ENCODE assay signal across 10 cellular contexts in genomic region chrX:153966283-153966688, GRCh38. TPM values are rescaled to one million over a fixed set of nuclear protein-coding genes. Genes with fewer than 3 reads are reported as not detected.
A peak's percentile ranks its signal among the peaks of the same experiment; 100 is the strongest.
DNase-seq lines count a peak whose midpoint lies in the region; ATAC-seq, FAIRE-seq and TF ChIP-seq lines count a peak whose summit lies in the region.
"Had no signal": no experiment of that assay in that cellular context is flagged by ENCODE, and none has a peak within 500 bp of the region (broad histone marks: within the 10 kb centered on the region; RNA-seq: fewer than 3 reads in every experiment).

No MANE protein-coding gene starts in this region.

- H3K4me3 ChIP-seq in HepG2 (replicated peaks in 1 of 3; ENCODE audit: insufficient read depth in 1 of 3, low read depth in 2 of 3, low read length in 3 of 3), result no peak overlapping the region
- H3K4me3 ChIP-seq in testis, result no peak overlapping the region
- H3K4me3 ChIP-seq: mucosa of descending colon, uterus had no signal

- no peak for DNase-seq in activated CD8-positive, alpha-beta memory T cell treated with anti-CD3 and anti-CD28 coated beads, Interleukin-2, amount 10 ng/mL, durations not matched to agents 7 days and 5 days
- no peak for DNase-seq in activated CD8-positive, alpha-beta memory T cell treated with anti-CD3 and anti-CD28 coated beads, Interleukin-2, amount 50 U/mL, for 48 hours
- no peak for DNase-seq in activated naive CD8-positive, alpha-beta T cell treated with anti-CD3 and anti-CD28 coated beads, Interleukin-2, amount 50 U/mL, for 24 hours
- no peak for DNase-seq in HepG2 (ENCODE audit: low spot score)
- DNase-seq in testis, result peak; percentile 49
- no peak for DNase-seq in SK-N-DZ (ENCODE audit: low spot score)
- DNase-seq: mucosa of descending colon had no signal

- intact Hi-C loops in HepG2 (cut with micrococcal nuclease; ENCODE audit: unreplicated experiment) (no loop called here), testis (cut with DNase I; ENCODE audit: low total_unique reads) (no loop called here)

- H3K9me3 ChIP-seq in HepG2 (ENCODE audit: low read length) (no peaks in the 10 kb centered on the region), testis (no peaks in the 10 kb centered on the region)
- H3K9me3 ChIP-seq: mucosa of descending colon, uterus had no signal

- H3K36me3 Mint-ChIP-seq in activated CD8-positive, alpha-beta memory T cell treated with anti-CD3 and anti-CD28 coated beads, Interleukin-2, amount 10 ng/mL, durations not matched to agents 7 days and 5 days, result peaks cover 20% of the 10 kb centered on the region
- peaks cover 19% of the 10 kb centered on the region for H3K36me3 Mint-ChIP-seq in activated naive CD8-positive, alpha-beta T cell treated with anti-CD3 and anti-CD28 coated beads, Interleukin-2, amount 50 U/mL, for 24 hours (ENCODE audit: low read depth)

- TF ChIP-seq POLR2A in HepG2 (IDR thresholded peaks at IDR 0.05; ENCODE audit: insufficient read depth in 1 of 2, low read depth in 2 of 2, low read length in 2 of 2) (no peak), testis (IDR thresholded peaks at IDR 0.05) (no peak)

- TF ChIP-seq EP300 in HepG2 (IDR thresholded peaks at IDR 0.05; ENCODE audit: low read depth in 2 of 2, low read length in 2 of 2) (no peak), HepG2 (CRISPR knock-in tag; IDR thresholded peaks at IDR 0.05; ENCODE audit: borderline replicate concordance) (no peak)

- no peak for FAIRE-seq in HepG2 (lab: Jason Lieb, UNC)

- H3K27ac ChIP-seq in HepG2 (ENCODE audit: extremely low read length, insufficient read depth, low read length), result no peak overlapping the region
- H3K27ac ChIP-seq in testis, result no peak overlapping the region

- peaks cover 8 to 48% of the 10 kb centered on the region in 2 experiments; a peak in 4 of 5 replicates for H3K36me3 ChIP-seq in HepG2 (replicated peaks in 1 of 2; ENCODE audit: control insufficient read depth in 1 of 2, insufficient read depth in 2 of 2, low read length in 2 of 2)
- no peaks in the 10 kb centered on the region for H3K36me3 ChIP-seq in testis (ENCODE audit: low read depth, missing control alignments)
- H3K36me3 ChIP-seq: uterus had no signal

- peak overlapping the region; percentile 95 for H3K4me3 Mint-ChIP-seq in activated CD8-positive, alpha-beta memory T cell treated with anti-CD3 and anti-CD28 coated beads, Interleukin-2, amount 10 ng/mL, durations not matched to agents 7 days and 5 days
- peak overlapping the region; percentile 99 for H3K4me3 Mint-ChIP-seq in activated naive CD8-positive, alpha-beta T cell treated with anti-CD3 and anti-CD28 coated beads, Interleukin-2, amount 50 U/mL, for 24 hours

- WGBS in HepG2 (ENCODE audit: low lambda C conversion rate), result 100% methylated on average over 2 of the region's 15 CpGs
- 46 to 56% methylated on average over 4 to 10 of the region's 15 CpGs for WGBS in testis, 2 donors

- H3K27ac Mint-ChIP-seq in activated CD8-positive, alpha-beta memory T cell treated with anti-CD3 and anti-CD28 coated beads, Interleukin-2, amount 10 ng/mL, durations not matched to agents 7 days and 5 days, result peak overlapping the region; percentile 100
- peak overlapping the region; percentile 94 for H3K27ac Mint-ChIP-seq in activated naive CD8-positive, alpha-beta T cell treated with anti-CD3 and anti-CD28 coated beads, Interleukin-2, amount 50 U/mL, for 24 hours

- H3K4me2 ChIP-seq in HepG2 (ENCODE audit: low read depth, low read length), result 0 out of 2 replicates have a peak overlapping the region, but pooled peaks have one; percentile 12

- no peak overlapping the region for H3K9ac ChIP-seq in HepG2 (ENCODE audit: insufficient read depth, low read depth, low read length)

- H3K27me3 Mint-ChIP-seq in activated CD8-positive, alpha-beta memory T cell treated with anti-CD3 and anti-CD28 coated beads, Interleukin-2, amount 10 ng/mL, durations not matched to agents 7 days and 5 days, result no peaks in the 10 kb centered on the region
- no peaks in the 10 kb centered on the region for H3K27me3 Mint-ChIP-seq in activated naive CD8-positive, alpha-beta T cell treated with anti-CD3 and anti-CD28 coated beads, Interleukin-2, amount 50 U/mL, for 24 hours

- peaks cover 25% of the 10 kb centered on the region for H3K4me1 Mint-ChIP-seq in activated CD8-positive, alpha-beta memory T cell treated with anti-CD3 and anti-CD28 coated beads, Interleukin-2, amount 10 ng/mL, durations not matched to agents 7 days and 5 days
- H3K4me1 Mint-ChIP-seq in activated naive CD8-positive, alpha-beta T cell treated with anti-CD3 and anti-CD28 coated beads, Interleukin-2, amount 50 U/mL, for 24 hours, result peaks cover 33% of the 10 kb centered on the region

- H3K79me2 ChIP-seq in HepG2 (ENCODE audit: insufficient read depth, low read length), result peaks cover 70% of the 10 kb centered on the region

- POLR2A ChIA-PET in HepG2 (lab: Yijun Ruan, JAX), result interaction anchor here (1.0 to 1.1 kb wide), 2 partner anchors 38 to 200 kb away, joined by 4 to 5 read pairs; no protein-coding TSS in a partner anchor

- peaks cover 48% of the 10 kb centered on the region for H4K20me1 ChIP-seq in HepG2 (ENCODE audit: insufficient read depth, low read length)

- no peak for TF ChIP-seq RAD21 in HepG2 (CRISPR knock-in tag; IDR thresholded peaks at IDR 0.05)

- H3K9me3 Mint-ChIP-seq in activated CD8-positive, alpha-beta memory T cell treated with anti-CD3 and anti-CD28 coated beads, Interleukin-2, amount 10 ng/mL, durations not matched to agents 7 days and 5 days (ENCODE audit: low read depth), result no peaks in the 10 kb centered on the region
- no peaks in the 10 kb centered on the region for H3K9me3 Mint-ChIP-seq in activated naive CD8-positive, alpha-beta T cell treated with anti-CD3 and anti-CD28 coated beads, Interleukin-2, amount 50 U/mL, for 24 hours

- CTCF ChIA-PET in activated CD8-positive, alpha-beta memory T cell treated with anti-CD3 and anti-CD28 coated beads, Interleukin-2, amount 10 ng/mL, durations not matched to agents 7 days and 5 days (lab: Charles Lee), result interaction anchor here (2.8 to 7.2 kb wide), 3 partner anchors 14 to 41 kb away, joined by 11 to 52 read pairs (median 49); partner anchors contain the start of gene ARHGAP4
- CTCF ChIA-PET in HepG2 (lab: Yijun Ruan, JAX; ENCODE audit: low intra/inter-chr PET ratio, low total read pairs), result no interaction called here

- H2AFZ ChIP-seq in HepG2 (ENCODE audit: low read length), result no peak overlapping the region

- TF ChIP-seq CTCF in HepG2 (CRISPR knock-in tag; IDR thresholded peaks at IDR 0.05) (no peak), testis (IDR thresholded peaks at IDR 0.05) (no peak)

- BruUV-seq in HepG2 (replicated peaks; lab: Mats Ljungman, UMichigan), result no TSS peak

- in situ Hi-C loops in HepG2 (cut with HindIII; ENCODE audit: extremely low pct_ligation_motif_present, low pct_unique_long_range_greater_than_20kb), result no loop called here

- H3K27me3 ChIP-seq in HepG2 (ENCODE audit: control insufficient read depth in 1 of 2, insufficient read depth in 2 of 2, low read length in 2 of 2) (no peaks in the 10 kb centered on the region; a peak in 1 of 5 replicates), testis (no peaks in the 10 kb centered on the region)
- H3K27me3 ChIP-seq: uterus had no signal

- ATAC-seq in activated CD8-positive, alpha-beta memory T cell treated with anti-CD3 and anti-CD28 coated beads, Interleukin-2, amount 10 ng/mL, durations not matched to agents 7 days and 5 days, result no peak
- no peak for ATAC-seq in activated naive CD8-positive, alpha-beta T cell treated with anti-CD3 and anti-CD28 coated beads, Interleukin-2, amount 50 U/mL, for 24 hours
- ATAC-seq in HepG2, result no peak
- no peak for ATAC-seq in GM18861 (IDR thresholded peaks at IDR 0.05; ENCODE audit: unreplicated experiment)
- ATAC-seq in GM21786 (IDR thresholded peaks at IDR 0.05; ENCODE audit: unreplicated experiment), result no peak
- ATAC-seq: mucosa of descending colon had no signal

- H3K4me1 ChIP-seq in HepG2 (ENCODE audit: insufficient read depth, low read length) (peaks cover 36% of the 10 kb centered on the region), testis (peaks cover 19% of the 10 kb centered on the region)
- H3K4me1 ChIP-seq: uterus had no signal

RNA-seq across cellular contexts. Expression of gene HCFC1, which starts 5.3 kb away (rescaled TPM):
- 100 to 1,000 TPM; 136 to 138 TPM for total RNA-seq in activated CD8-positive, alpha-beta memory T cell treated with anti-CD3 and anti-CD28 coated beads, Interleukin-2, amount 10 ng/mL, durations not matched to agents 7 days and 5 days
- total RNA-seq in HepG2 (2016; rRNA removed; fragmentation: Illumina TruSeq; extraction: Trizol), result 17.8 and 24.0 TPM in 2 replicates
- total RNA-seq in HepG2 (2016; cell fraction: cytosol; rRNA removed; fragmentation: Illumina TruSeq; extraction: Trizol; ENCODE audit: low read depth), result 3.1 and 3.2 TPM in 2 replicates
- 18.3 and 20.3 TPM in 2 replicates for total RNA-seq in HepG2 (2016; cell fraction: insoluble cytoplasmic fraction; rRNA removed; fragmentation: Illumina TruSeq; extraction: Trizol)
- 11.9 and 12.8 TPM in 2 replicates for total RNA-seq in HepG2 (2016; cell fraction: membrane; rRNA removed; fragmentation: Illumina TruSeq; extraction: Trizol)
- 17.9 and 21.9 TPM in 2 replicates for total RNA-seq in HepG2 (2016; cell fraction: nucleus; rRNA removed; fragmentation: Illumina TruSeq; extraction: Trizol)
- polyA plus RNA-seq in HepG2 (2011; rRNA removed), result 5.8 TPM in 2 replicates
- polyA plus RNA-seq in HepG2 (2011; cell fraction: cytosol; rRNA removed), result 4.6 and 5.7 TPM in 2 replicates
- 27.7 and 34.4 TPM in 2 replicates for polyA plus RNA-seq in HepG2 (2011; cell fraction: nucleus; rRNA removed)
- 18.3 and 21.2 TPM in 2 replicates for polyA plus RNA-seq in HepG2 (2012)
- polyA plus RNA-seq in HepG2 (2016; cell fraction: cytosol; fragmentation: Illumina TruSeq; extraction: Trizol; ENCODE audit: low read depth), result 2.2 and 2.6 TPM in 2 replicates
- polyA plus RNA-seq in HepG2 (2016; cell fraction: insoluble cytoplasmic fraction; fragmentation: Illumina TruSeq; extraction: Trizol; ENCODE audit: low read depth), result 32.5 and 46.4 TPM in 2 replicates
- polyA plus RNA-seq in HepG2 (2016; cell fraction: membrane; fragmentation: Illumina TruSeq; extraction: Trizol; ENCODE audit: low read depth), result 7.0 and 9.4 TPM in 2 replicates
- polyA plus RNA-seq in HepG2 (2016; cell fraction: nucleus; fragmentation: Illumina TruSeq; extraction: Trizol; ENCODE audit: insufficient read depth, low read depth), result 60.1 and 68.4 TPM in 2 replicates
- polyA minus RNA-seq in HepG2 (2011; rRNA and poly(A)+ RNA removed; ENCODE audit: low replicate concordance), result 16.9 and 25.4 TPM in 2 replicates
- 17.9 and 19.6 TPM in 2 replicates for polyA minus RNA-seq in HepG2 (2011; cell fraction: cytosol; rRNA and poly(A)+ RNA removed)
- 10.3 and 14.4 TPM in 2 replicates for polyA minus RNA-seq in HepG2 (2011; cell fraction: nucleus; rRNA and poly(A)+ RNA removed)
- total RNA-seq in testis, result 100 to 1,000 TPM; 102 to 115 TPM
- polyA plus RNA-seq in testis (ENCODE audit: insufficient read depth, low read depth, low replicate concordance), result 32.3 TPM
- polyA plus RNA-seq in SK-N-DZ (2014; cell fraction: cytosol; rRNA removed), result 45.0 and 49.1 TPM in 2 replicates
- 32.0 and 63.7 TPM in 2 replicates for polyA plus RNA-seq in SK-N-DZ (2014; cell fraction: nucleus; rRNA removed)

RNA-seq across cellular contexts. Expression of gene TMEM187, which starts 6.3 kb away (rescaled TPM):
- 10 to 100 TPM in 1 of 2 experiments, 1 to 10 TPM in 1; 8.6 to 10.7 TPM for total RNA-seq in activated CD8-positive, alpha-beta memory T cell treated with anti-CD3 and anti-CD28 coated beads, Interleukin-2, amount 10 ng/mL, durations not matched to agents 7 days and 5 days
- total RNA-seq in HepG2 (2016; rRNA removed; fragmentation: Illumina TruSeq; extraction: Trizol), result 1.7 and 2.2 TPM in 2 replicates
- total RNA-seq in HepG2 (2016; cell fraction: cytosol; rRNA removed; fragmentation: Illumina TruSeq; extraction: Trizol; ENCODE audit: low read depth), result 0.40 and 0.53 TPM in 2 replicates
- 2.0 and 3.2 TPM in 2 replicates for total RNA-seq in HepG2 (2016; cell fraction: insoluble cytoplasmic fraction; rRNA removed; fragmentation: Illumina TruSeq; extraction: Trizol)
- 1.1 and 1.3 TPM in 2 replicates for total RNA-seq in HepG2 (2016; cell fraction: membrane; rRNA removed; fragmentation: Illumina TruSeq; extraction: Trizol)
- total RNA-seq in HepG2 (2016; cell fraction: nucleus; rRNA removed; fragmentation: Illumina TruSeq; extraction: Trizol), result 2.5 and 3.6 TPM in 2 replicates
- polyA plus RNA-seq in HepG2 (2011; rRNA removed), result 6.2 and 6.7 TPM in 2 replicates
- polyA plus RNA-seq in HepG2 (2011; cell fraction: cytosol; rRNA removed), result 7.0 and 11.0 TPM in 2 replicates
- polyA plus RNA-seq in HepG2 (2011; cell fraction: nucleus; rRNA removed), result 4.7 and 4.8 TPM in 2 replicates
- 5.0 and 5.4 TPM in 2 replicates for polyA plus RNA-seq in HepG2 (2012)
- 0.63 and 0.91 TPM in 2 replicates for polyA plus RNA-seq in HepG2 (2016; cell fraction: cytosol; fragmentation: Illumina TruSeq; extraction: Trizol; ENCODE audit: low read depth)
- polyA plus RNA-seq in HepG2 (2016; cell fraction: insoluble cytoplasmic fraction; fragmentation: Illumina TruSeq; extraction: Trizol; ENCODE audit: low read depth), result 1.3 and 2.0 TPM in 2 replicates
- 0.69 and 1.2 TPM in 2 replicates for polyA plus RNA-seq in HepG2 (2016; cell fraction: membrane; fragmentation: Illumina TruSeq; extraction: Trizol; ENCODE audit: low read depth)
- 3.0 and 3.8 TPM in 2 replicates for polyA plus RNA-seq in HepG2 (2016; cell fraction: nucleus; fragmentation: Illumina TruSeq; extraction: Trizol; ENCODE audit: insufficient read depth, low read depth)
- 9.2 and 13.1 TPM in 2 replicates for polyA minus RNA-seq in HepG2 (2011; rRNA and poly(A)+ RNA removed; ENCODE audit: low replicate concordance)
- polyA minus RNA-seq in HepG2 (2011; cell fraction: cytosol; rRNA and poly(A)+ RNA removed), result 3.5 and 3.7 TPM in 2 replicates
- polyA minus RNA-seq in HepG2 (2011; cell fraction: nucleus; rRNA and poly(A)+ RNA removed), result 1.4 and 3.5 TPM in 2 replicates
- 10 to 100 TPM; 13.1 to 15.7 TPM for total RNA-seq in testis
- polyA plus RNA-seq in testis (ENCODE audit: insufficient read depth, low read depth, low replicate concordance), result 6.1 TPM
- 4.9 and 5.4 TPM in 2 replicates for polyA plus RNA-seq in SK-N-DZ (2014; cell fraction: cytosol; rRNA removed)
- 1.4 and 2.4 TPM in 2 replicates for polyA plus RNA-seq in SK-N-DZ (2014; cell fraction: nucleus; rRNA removed)

RNA-seq across cellular contexts. Expression of gene RENBP, which starts 21.8 kb away (rescaled TPM):
- 1 to 10 TPM; 6.8 to 7.5 TPM for total RNA-seq in activated CD8-positive, alpha-beta memory T cell treated with anti-CD3 and anti-CD28 coated beads, Interleukin-2, amount 10 ng/mL, durations not matched to agents 7 days and 5 days
- total RNA-seq in HepG2 (2016; rRNA removed; fragmentation: Illumina TruSeq; extraction: Trizol) (0.77 and 1.4 TPM in 2 replicates), testis (1 to 10 TPM; 2.8 to 3.4 TPM)
- total RNA-seq in HepG2 (2016; cell fraction: cytosol; rRNA removed; fragmentation: Illumina TruSeq; extraction: Trizol; ENCODE audit: low read depth), result not detected in 2 replicates
- total RNA-seq in HepG2 (2016; cell fraction: insoluble cytoplasmic fraction; rRNA removed; fragmentation: Illumina TruSeq; extraction: Trizol), result 0.48 and 1.3 TPM in 2 replicates
- total RNA-seq in HepG2 (2016; cell fraction: membrane; rRNA removed; fragmentation: Illumina TruSeq; extraction: Trizol), result 0.31 and 0.34 TPM in 2 replicates
- 0.78 and 1.4 TPM in 2 replicates for total RNA-seq in HepG2 (2016; cell fraction: nucleus; rRNA removed; fragmentation: Illumina TruSeq; extraction: Trizol)
- polyA plus RNA-seq in HepG2 (2011; rRNA removed) (2.0 and 2.6 TPM in 2 replicates), testis (ENCODE audit: insufficient read depth, low read depth, low replicate concordance) (4.8 TPM)
- polyA plus RNA-seq in HepG2 (2011; cell fraction: cytosol; rRNA removed), result 2.7 and 3.2 TPM in 2 replicates
- 7.0 and 9.2 TPM in 2 replicates for polyA plus RNA-seq in HepG2 (2011; cell fraction: nucleus; rRNA removed)
- polyA plus RNA-seq in HepG2 (2012), result 1.5 and 2.1 TPM in 2 replicates
- 0.29 and 0.48 TPM in 2 replicates for polyA plus RNA-seq in HepG2 (2016; cell fraction: cytosol; fragmentation: Illumina TruSeq; extraction: Trizol; ENCODE audit: low read depth)
- polyA plus RNA-seq in HepG2 (2016; cell fraction: insoluble cytoplasmic fraction; fragmentation: Illumina TruSeq; extraction: Trizol; ENCODE audit: low read depth), result 0.72 and 1.8 TPM in 2 replicates
- 0.16 and 0.45 TPM in 2 replicates for polyA plus RNA-seq in HepG2 (2016; cell fraction: membrane; fragmentation: Illumina TruSeq; extraction: Trizol; ENCODE audit: low read depth)
- polyA plus RNA-seq in HepG2 (2016; cell fraction: nucleus; fragmentation: Illumina TruSeq; extraction: Trizol; ENCODE audit: insufficient read depth, low read depth), result 0.89 and 1.6 TPM in 2 replicates
- 3.3 TPM in 1 of 2 replicates, not detected in the other for polyA minus RNA-seq in HepG2 (2011; rRNA and poly(A)+ RNA removed; ENCODE audit: low replicate concordance)
- polyA minus RNA-seq in HepG2 (2011; cell fraction: cytosol; rRNA and poly(A)+ RNA removed), result 0.53 and 1.5 TPM in 2 replicates
- polyA minus RNA-seq in HepG2 (2011; cell fraction: nucleus; rRNA and poly(A)+ RNA removed), result 1.6 and 1.7 TPM in 2 replicates
- polyA plus RNA-seq in SK-N-DZ (2014; cell fraction: cytosol; rRNA removed), result 5.3 and 8.1 TPM in 2 replicates
- polyA plus RNA-seq in SK-N-DZ (2014; cell fraction: nucleus; rRNA removed), result 24.6 and 28.8 TPM in 2 replicates

RNA-seq across cellular contexts. Expression of gene NAA10, which starts 31.4 kb away (rescaled TPM):
- 100 to 1,000 TPM in 1 of 2 experiments, 10 to 100 TPM in 1; 92.8 to 115 TPM for total RNA-seq in activated CD8-positive, alpha-beta memory T cell treated with anti-CD3 and anti-CD28 coated beads, Interleukin-2, amount 10 ng/mL, durations not matched to agents 7 days and 5 days
- total RNA-seq in HepG2 (2016; rRNA removed; fragmentation: Illumina TruSeq; extraction: Trizol) (51.1 and 51.7 TPM in 2 replicates), testis (10 to 100 TPM; 46.7 to 52.8 TPM)
- 55.8 and 62.5 TPM in 2 replicates for total RNA-seq in HepG2 (2016; cell fraction: cytosol; rRNA removed; fragmentation: Illumina TruSeq; extraction: Trizol; ENCODE audit: low read depth)
- total RNA-seq in HepG2 (2016; cell fraction: insoluble cytoplasmic fraction; rRNA removed; fragmentation: Illumina TruSeq; extraction: Trizol), result 47.6 and 50.9 TPM in 2 replicates
- total RNA-seq in HepG2 (2016; cell fraction: membrane; rRNA removed; fragmentation: Illumina TruSeq; extraction: Trizol), result 52.1 and 59.2 TPM in 2 replicates
- 27.3 and 30.2 TPM in 2 replicates for total RNA-seq in HepG2 (2016; cell fraction: nucleus; rRNA removed; fragmentation: Illumina TruSeq; extraction: Trizol)
- polyA plus RNA-seq in HepG2 (2011; rRNA removed) (49.1 and 49.2 TPM in 2 replicates), testis (ENCODE audit: insufficient read depth, low read depth, low replicate concordance) (33.9 TPM)
- 61.9 and 80.7 TPM in 2 replicates for polyA plus RNA-seq in HepG2 (2011; cell fraction: cytosol; rRNA removed)
- polyA plus RNA-seq in HepG2 (2011; cell fraction: nucleus; rRNA removed), result 84.9 and 98.2 TPM in 2 replicates
- 45.4 and 52.3 TPM in 2 replicates for polyA plus RNA-seq in HepG2 (2012)
- 168 and 195 TPM in 2 replicates for polyA plus RNA-seq in HepG2 (2016; cell fraction: cytosol; fragmentation: Illumina TruSeq; extraction: Trizol; ENCODE audit: low read depth)
- 99.2 and 109 TPM in 2 replicates for polyA plus RNA-seq in HepG2 (2016; cell fraction: insoluble cytoplasmic fraction; fragmentation: Illumina TruSeq; extraction: Trizol; ENCODE audit: low read depth)
- 92.8 and 108 TPM in 2 replicates for polyA plus RNA-seq in HepG2 (2016; cell fraction: membrane; fragmentation: Illumina TruSeq; extraction: Trizol; ENCODE audit: low read depth)
- polyA plus RNA-seq in HepG2 (2016; cell fraction: nucleus; fragmentation: Illumina TruSeq; extraction: Trizol; ENCODE audit: insufficient read depth, low read depth), result 92.2 and 97.8 TPM in 2 replicates
- 30.3 and 98.8 TPM in 2 replicates for polyA minus RNA-seq in HepG2 (2011; rRNA and poly(A)+ RNA removed; ENCODE audit: low replicate concordance)
- 14.6 and 17.3 TPM in 2 replicates for polyA minus RNA-seq in HepG2 (2011; cell fraction: cytosol; rRNA and poly(A)+ RNA removed)
- 23.7 and 25.0 TPM in 2 replicates for polyA minus RNA-seq in HepG2 (2011; cell fraction: nucleus; rRNA and poly(A)+ RNA removed)
- polyA plus RNA-seq in SK-N-DZ (2014; cell fraction: cytosol; rRNA removed), result 135 and 149 TPM in 2 replicates
- polyA plus RNA-seq in SK-N-DZ (2014; cell fraction: nucleus; rRNA removed), result 176 and 329 TPM in 2 replicates

RNA-seq across cellular contexts. Expression of gene ARHGAP4, which starts 40.2 kb away (rescaled TPM):
- total RNA-seq in activated CD8-positive, alpha-beta memory T cell treated with anti-CD3 and anti-CD28 coated beads, Interleukin-2, amount 10 ng/mL, durations not matched to agents 7 days and 5 days, result 100 to 1,000 TPM; 188 to 300 TPM
- total RNA-seq in HepG2 (2016; rRNA removed; fragmentation: Illumina TruSeq; extraction: Trizol) (0.64 TPM in 1 of 2 replicates, not detected in the other), testis (10 to 100 TPM; 34.6 to 41.3 TPM)
- not detected in 2 replicates for total RNA-seq in HepG2 (2016; cell fraction: cytosol; rRNA removed; fragmentation: Illumina TruSeq; extraction: Trizol; ENCODE audit: low read depth)
- total RNA-seq in HepG2 (2016; cell fraction: insoluble cytoplasmic fraction; rRNA removed; fragmentation: Illumina TruSeq; extraction: Trizol), result 0.22 TPM in 1 of 2 replicates, not detected in the other
- 0.28 TPM in 1 of 2 replicates, not detected in the other for total RNA-seq in HepG2 (2016; cell fraction: membrane; rRNA removed; fragmentation: Illumina TruSeq; extraction: Trizol)
- 0.41 TPM in 1 of 2 replicates, not detected in the other for total RNA-seq in HepG2 (2016; cell fraction: nucleus; rRNA removed; fragmentation: Illumina TruSeq; extraction: Trizol)
- polyA plus RNA-seq in HepG2 (2011; rRNA removed) (0.57 and 1.1 TPM in 2 replicates), testis (ENCODE audit: insufficient read depth, low read depth, low replicate concordance) (25.6 TPM)
- 0.10 and 0.19 TPM in 2 replicates for polyA plus RNA-seq in HepG2 (2011; cell fraction: cytosol; rRNA removed)
- polyA plus RNA-seq in HepG2 (2011; cell fraction: nucleus; rRNA removed), result 7.0 and 9.1 TPM in 2 replicates
- 0.35 and 0.59 TPM in 2 replicates for polyA plus RNA-seq in HepG2 (2012)
- not detected in 2 replicates for polyA plus RNA-seq in HepG2 (2016; cell fraction: cytosol; fragmentation: Illumina TruSeq; extraction: Trizol; ENCODE audit: low read depth)
- polyA plus RNA-seq in HepG2 (2016; cell fraction: insoluble cytoplasmic fraction; fragmentation: Illumina TruSeq; extraction: Trizol; ENCODE audit: low read depth), result not detected in 2 replicates
- polyA plus RNA-seq in HepG2 (2016; cell fraction: membrane; fragmentation: Illumina TruSeq; extraction: Trizol; ENCODE audit: low read depth), result not detected in 2 replicates
- polyA plus RNA-seq in HepG2 (2016; cell fraction: nucleus; fragmentation: Illumina TruSeq; extraction: Trizol; ENCODE audit: insufficient read depth, low read depth), result 0.64 and 1.9 TPM in 2 replicates
- 1.6 and 1.8 TPM in 2 replicates for polyA minus RNA-seq in HepG2 (2011; rRNA and poly(A)+ RNA removed; ENCODE audit: low replicate concordance)
- polyA minus RNA-seq in HepG2 (2011; cell fraction: cytosol; rRNA and poly(A)+ RNA removed), result 1.1 TPM in 1 of 2 replicates, not detected in the other
- 1.2 and 2.8 TPM in 2 replicates for polyA minus RNA-seq in HepG2 (2011; cell fraction: nucleus; rRNA and poly(A)+ RNA removed)
- polyA plus RNA-seq in SK-N-DZ (2014; cell fraction: cytosol; rRNA removed), result 10.6 and 14.9 TPM in 2 replicates
- polyA plus RNA-seq in SK-N-DZ (2014; cell fraction: nucleus; rRNA removed), result 128 and 146 TPM in 2 replicates
